In genomic region chr7:117664047-117664446, GRCh38 we compare ENCODE assay signal across 1 cellular context.
TF ChIP-seq lines count a peak whose summit lies in the region.

No MANE protein-coding gene starts in this region.

TF ChIP-seq in IMR-90, 13 proteins besides CTCF, POLR2A, EP300 and RAD21 (continued from another document):
- TF ChIP-seq USF2 (IDR thresholded peaks at IDR 0.05; ENCODE audit: low read depth, low read length) = no peak
- no peak for TF ChIP-seq MAZ (IDR thresholded peaks at IDR 0.05; ENCODE audit: borderline replicate concordance, low read depth, low read length)
- TF ChIP-seq BHLHE40 (IDR thresholded peaks at IDR 0.05; ENCODE audit: low read depth, low read length) = no peak
- no peak for TF ChIP-seq MXI1 (IDR thresholded peaks at IDR 0.05; ENCODE audit: borderline replicate concordance, low read depth, low read length)
- TF ChIP-seq CEBPB (IDR thresholded peaks at IDR 0.05; ENCODE audit: low read depth, low read length) = no peak
TF ChIP-seq in IMR-90: peak in this region for 0.
